Comparison of ENCODE assay signal across 32 cellular contexts in genomic region chr1:114609826-114610225, GRCh38.
"Had no signal": no experiment of that assay in that cellular context is flagged by ENCODE, and none has a peak within 500 bp of the region (broad histone marks: within the 10 kb centered on the region; RNA-seq: fewer than 3 reads in every experiment).

No MANE protein-coding gene starts in this region.

- H3K9me3 Mint-ChIP-seq: activated CD4-positive, alpha-beta memory T cell treated with anti-CD3 and anti-CD28 coated beads for 36 hours; activated CD4-positive, alpha-beta T cell treated with anti-CD3 and anti-CD28 coated beads, Interleukin-2, amount 10 ng/mL, durations not matched to agents 24 days and 14 days; activated naive CD4-positive, alpha-beta T cell treated with anti-CD3 and anti-CD28 coated beads, Interleukin-2, amount 10 ng/mL, durations not matched to agents 7 days and 5 days; activated T-helper 1 cell treated with anti-CD3 and anti-CD28 coated beads, Interleukin-12 subunit alpha, Interleukin-12 subunit beta, Interleukin-2, Interleukin-4 antibody, amounts not matched to agents 30 ng/mL and 10 ng/mL and 1 ng/mL, durations not matched to agents 14 hours and 24 hours and 36 hours; mesothelial cell of epicardium; naive B cell; stimulated activated memory B cell treated with anti-CD40 and anti-IgM and Interleukin-4, amounts not matched to agents 10 μg/mL and 1 μg/mL and 100 μg/mL, for 72 hours; stimulated activated naive CD8-positive, alpha-beta T cell treated with anti-CD3 and anti-CD28 coated beads, Interleukin-15, amount 100 ng/mL, for 72 hours had no signal

- DNase-seq: activated CD4-positive, alpha-beta memory T cell treated with anti-CD3 and anti-CD28 coated beads for 36 hours; activated CD4-positive, alpha-beta T cell treated with anti-CD3 and anti-CD28 coated beads, Interleukin-2, amount 10 ng/mL, durations not matched to agents 24 days and 14 days; activated CD4-positive, CD25-positive, alpha-beta regulatory T cell treated with anti-CD3 and anti-CD28 coated beads, Interleukin-2, amount 50 U/mL, for 72 hours; activated CD8-positive, alpha-beta memory T cell treated with anti-CD3 and anti-CD28 coated beads, Interleukin-2, amount 50 U/mL, for 4 hours; activated gamma-delta T cell; activated naive CD4-positive, alpha-beta T cell treated with anti-CD3 and anti-CD28 coated beads, Interleukin-2, amount 10 ng/mL, durations not matched to agents 7 days and 5 days; activated T-cell treated with anti-CD3 and anti-CD28 coated beads, Interleukin-2, amount 50 U/mL, for 1 hour; amniotic stem cell; brain microvascular endothelial cell; central memory CD4-positive, alpha-beta T cell; head of caudate nucleus; hippocampal formation; kidney; left colon; naive B cell; ovary; retina; stimulated activated CD4-positive, alpha-beta T cell treated with anti-CD3 and anti-CD28 coated beads, Interleukin-4, amount 100 ng/mL, for 4 hours; stimulated activated CD8-positive, alpha-beta memory T cell treated with anti-CD3 and anti-CD28 coated beads, Interleukin-4, amount 100 ng/mL, for 48 hours; stimulated activated naive CD8-positive, alpha-beta T cell treated with anti-CD3 and anti-CD28 coated beads, Interleukin-15, amount 100 ng/mL, for 72 hours; substantia nigra; T-helper 17 cell had no signal

- ATAC-seq: left colon; sciatic nerve; stimulated activated memory B cell treated with anti-CD40 and anti-IgM and Interleukin-4, amounts not matched to agents 10 μg/mL and 1 μg/mL and 100 μg/mL, for 72 hours; stimulated activated naive CD8-positive, alpha-beta T cell treated with anti-CD3 and anti-CD28 coated beads, Interleukin-15, amount 100 ng/mL, for 72 hours; T-helper 17 cell had no signal

- H3K4me1 Mint-ChIP-seq: activated CD4-positive, alpha-beta T cell treated with anti-CD3 and anti-CD28 coated beads, Interleukin-2, amount 10 ng/mL, durations not matched to agents 24 days and 14 days; activated naive CD4-positive, alpha-beta T cell treated with anti-CD3 and anti-CD28 coated beads, Interleukin-2, amount 10 ng/mL, durations not matched to agents 7 days and 5 days; naive B cell; stimulated activated memory B cell treated with anti-CD40 and anti-IgM and Interleukin-4, amounts not matched to agents 10 μg/mL and 1 μg/mL and 100 μg/mL, for 72 hours; stimulated activated naive CD8-positive, alpha-beta T cell treated with anti-CD3 and anti-CD28 coated beads, Interleukin-15, amount 100 ng/mL, for 72 hours; T-helper 17 cell had no signal

- H3K27ac ChIP-seq: brain microvascular endothelial cell, ovary, tibial nerve had no signal

- H3K9me3 ChIP-seq: ovary, tibial nerve had no signal

- H3K27ac Mint-ChIP-seq: activated CD4-positive, alpha-beta memory T cell treated with anti-CD3 and anti-CD28 coated beads for 36 hours; activated CD4-positive, alpha-beta T cell treated with anti-CD3 and anti-CD28 coated beads, Interleukin-2, amount 10 ng/mL, durations not matched to agents 24 days and 14 days; activated naive CD4-positive, alpha-beta T cell treated with anti-CD3 and anti-CD28 coated beads, Interleukin-2, amount 10 ng/mL, durations not matched to agents 7 days and 5 days; activated T-helper 1 cell treated with anti-CD3 and anti-CD28 coated beads, Interleukin-12 subunit alpha, Interleukin-12 subunit beta, Interleukin-2, Interleukin-4 antibody, amounts not matched to agents 30 ng/mL and 10 ng/mL and 1 ng/mL, durations not matched to agents 14 hours and 24 hours and 36 hours; mesothelial cell of epicardium; naive B cell; progenitor cell of endocrine pancreas; stimulated activated memory B cell treated with anti-CD40 and anti-IgM and Interleukin-4, amounts not matched to agents 10 μg/mL and 1 μg/mL and 100 μg/mL, for 72 hours; stimulated activated naive CD8-positive, alpha-beta T cell treated with anti-CD3 and anti-CD28 coated beads, Interleukin-15, amount 100 ng/mL, for 72 hours; T-helper 17 cell had no signal

- FAIRE-seq: astrocyte, endothelial cell of umbilical vein, kidney, urothelium cell line had no signal

- H3K27me3 Mint-ChIP-seq: progenitor cell of endocrine pancreas; stimulated activated memory B cell treated with anti-CD40 and anti-IgM and Interleukin-4, amounts not matched to agents 10 μg/mL and 1 μg/mL and 100 μg/mL, for 72 hours; stimulated activated naive CD8-positive, alpha-beta T cell treated with anti-CD3 and anti-CD28 coated beads, Interleukin-15, amount 100 ng/mL, for 72 hours had no signal

- H3K27me3 ChIP-seq: brain microvascular endothelial cell, ovary, tibial nerve had no signal

- H3K4me1 ChIP-seq: tibial nerve had no signal

- H3K36me3 Mint-ChIP-seq: activated CD4-positive, alpha-beta memory T cell treated with anti-CD3 and anti-CD28 coated beads for 36 hours; activated naive CD4-positive, alpha-beta T cell treated with anti-CD3 and anti-CD28 coated beads, Interleukin-2, amount 10 ng/mL, durations not matched to agents 7 days and 5 days; mesothelial cell of epicardium; stimulated activated memory B cell treated with anti-CD40 and anti-IgM and Interleukin-4, amounts not matched to agents 10 μg/mL and 1 μg/mL and 100 μg/mL, for 72 hours had no signal

- H3K4me3 ChIP-seq: ovary, skin epidermis, tibial nerve had no signal

- H3K4me3 Mint-ChIP-seq: activated CD4-positive, alpha-beta memory T cell treated with anti-CD3 and anti-CD28 coated beads for 36 hours; activated CD4-positive, alpha-beta T cell treated with anti-CD3 and anti-CD28 coated beads, Interleukin-2, amount 10 ng/mL, durations not matched to agents 24 days and 14 days; activated naive CD4-positive, alpha-beta T cell treated with anti-CD3 and anti-CD28 coated beads, Interleukin-2, amount 10 ng/mL, durations not matched to agents 7 days and 5 days; activated T-helper 1 cell treated with anti-CD3 and anti-CD28 coated beads, Interleukin-12 subunit alpha, Interleukin-12 subunit beta, Interleukin-2, Interleukin-4 antibody, amounts not matched to agents 30 ng/mL and 10 ng/mL and 1 ng/mL, durations not matched to agents 14 hours and 24 hours and 36 hours; mesothelial cell of epicardium; naive B cell; stimulated activated memory B cell treated with anti-CD40 and anti-IgM and Interleukin-4, amounts not matched to agents 10 μg/mL and 1 μg/mL and 100 μg/mL, for 72 hours; stimulated activated naive CD8-positive, alpha-beta T cell treated with anti-CD3 and anti-CD28 coated beads, Interleukin-15, amount 100 ng/mL, for 72 hours; T-helper 17 cell had no signal

- H3K36me3 ChIP-seq: brain microvascular endothelial cell, ovary had no signal
